26 cellular contexts compared by ENCODE assay signal in genomic region chr4:172709376-172709775, GRCh38.
DNase-seq lines count a peak whose midpoint lies in the region; ATAC-seq and TF ChIP-seq lines count a peak whose summit lies in the region.
"Had no signal": no experiment of that assay in that cellular context is flagged by ENCODE, and none has a peak within 500 bp of the region (broad histone marks: within the 10 kb centered on the region; RNA-seq: fewer than 3 reads in every experiment).

No MANE protein-coding gene starts in this region.

- H2BK120ac ChIP-seq in H9 (ENCODE audit: low read depth, low read length, poor library complexity, severe bottlenecking): no peak overlapping the region

- H3K4me1 Mint-ChIP-seq in H9: peaks cover 21 to 25% of the 10 kb centered on the region in 2 experiments
- peaks cover 15% of the 10 kb centered on the region for H3K4me1 Mint-ChIP-seq in neural progenitor cell
- H3K4me1 Mint-ChIP-seq: activated CD4-positive, alpha-beta memory T cell treated with anti-CD3 and anti-CD28 coated beads, Interleukin-2, amount 10 ng/mL, durations not matched to agents 7 days and 5 days; stimulated activated effector memory CD8-positive, alpha-beta T cell treated with anti-CD3 and anti-CD28 coated beads, Interleukin-12 subunit alpha, Interleukin-12 subunit beta, amount 100 ng/mL, for 72 hours had no signal

- no peak overlapping the region for H3K4me3 Mint-ChIP-seq in H9
- no peak overlapping the region for H3K4me3 Mint-ChIP-seq in neural progenitor cell
- H3K4me3 Mint-ChIP-seq: activated CD4-positive, alpha-beta memory T cell treated with anti-CD3 and anti-CD28 coated beads, Interleukin-2, amount 10 ng/mL, durations not matched to agents 7 days and 5 days; activated naive CD8-positive, alpha-beta T cell; HFFc6; stimulated activated effector memory CD8-positive, alpha-beta T cell treated with anti-CD3 and anti-CD28 coated beads, Interleukin-12 subunit alpha, Interleukin-12 subunit beta, amount 100 ng/mL, for 72 hours had no signal

- no peak overlapping the region for H3K4ac ChIP-seq in H9 (ENCODE audit: low read depth, low read length)

- no peaks in the 10 kb centered on the region for H3K79me2 ChIP-seq in H9 (ENCODE audit: insufficient read depth, low read length)
- H3K79me2 ChIP-seq in neural progenitor cell (ENCODE audit: low read depth): no peaks in the 10 kb centered on the region

- ATAC-seq in left lung (no peak), HG03045 (IDR thresholded peaks at IDR 0.05; ENCODE audit: unreplicated experiment) (no peak)
- ATAC-seq: sciatic nerve; stimulated activated effector memory CD8-positive, alpha-beta T cell treated with anti-CD3 and anti-CD28 coated beads, Interleukin-12 subunit alpha, Interleukin-12 subunit beta, amount 100 ng/mL, for 72 hours had no signal

- no peak for TF ChIP-seq CTCF in H9 (conservative IDR thresholded peaks at IDR 0.05)
- TF ChIP-seq CTCF in neural progenitor cell (IDR thresholded peaks at IDR 0.05): no peak
- no peak for TF ChIP-seq CTCF in left lung (IDR thresholded peaks at IDR 0.05)

- peaks cover 14% of the 10 kb centered on the region for H3F3A ChIP-seq in neural progenitor cell (ENCODE audit: low read depth)

- H3K27me3 ChIP-seq in H9 (ENCODE audit: insufficient read depth, low read length): no peaks in the 10 kb centered on the region
- H3K27me3 ChIP-seq in neural progenitor cell: no peaks in the 10 kb centered on the region
- no peaks in the 10 kb centered on the region for H3K27me3 ChIP-seq in left lung
- H3K27me3 ChIP-seq: SJSA1 had no signal

- H2BK5ac ChIP-seq in H9 (ENCODE audit: insufficient read length, low read length): no peak overlapping the region

- no peak overlapping the region for H4K8ac ChIP-seq in H9 (replicated peaks; ENCODE audit: insufficient read length, low read depth, low read length)

- no peak overlapping the region for H2AFZ ChIP-seq in H9 (ENCODE audit: low read length)
- no peak overlapping the region for H2AFZ ChIP-seq in neural progenitor cell (replicated peaks)

- H4K5ac ChIP-seq in H9 (ENCODE audit: insufficient read length, low read depth, low read length): no peak overlapping the region

- H3K4me1 ChIP-seq in H9 (ENCODE audit: insufficient read depth, low read length): peaks cover 7% of the 10 kb centered on the region; the same call in 1 of the 2 replicates
- peaks cover 32% of the 10 kb centered on the region for H3K4me1 ChIP-seq in neural progenitor cell
- no peaks in the 10 kb centered on the region for H3K4me1 ChIP-seq in left lung
- H3K4me1 ChIP-seq: SJSA1 had no signal

- H3K79me1 ChIP-seq in H9 (ENCODE audit: insufficient read depth, low read depth, low read length, poor library complexity, severe bottlenecking): no peaks in the 10 kb centered on the region

- no peaks in the 10 kb centered on the region for H3K9me3 ChIP-seq in H9 (ENCODE audit: control insufficient read depth, low read depth, low read length)
- peaks cover 6% of the 10 kb centered on the region for H3K9me3 ChIP-seq in neural progenitor cell (ENCODE audit: low read depth)
- peaks cover 0 to 27% of the 10 kb centered on the region in 2 donors for H3K9me3 ChIP-seq in left lung

- no peak overlapping the region for H3K56ac ChIP-seq in H9 (ENCODE audit: insufficient read length, low read depth, low read length)

- no peak overlapping the region for H2BK20ac ChIP-seq in H9 (ENCODE audit: low read depth, low read length, poor library complexity, severe bottlenecking)

- H4K20me1 ChIP-seq in H9 (ENCODE audit: control insufficient read depth, insufficient read depth, insufficient read length): no peaks in the 10 kb centered on the region
- no peaks in the 10 kb centered on the region for H4K20me1 ChIP-seq in neural progenitor cell (ENCODE audit: low read depth)

- no peaks in the 10 kb centered on the region for H3K23me2 ChIP-seq in H9 (ENCODE audit: insufficient read length, low read depth, low read length, poor library complexity, severe bottlenecking)

- H3K36me3 Mint-ChIP-seq in H9 (ENCODE audit: insufficient read depth in 1 of 3, low read depth in 3 of 3) (peaks cover 8 to 21% (median 12%) of the 10 kb centered on the region in 3 experiments), neural progenitor cell (peaks cover 8% of the 10 kb centered on the region)
- H3K36me3 Mint-ChIP-seq: activated naive CD8-positive, alpha-beta T cell; stimulated activated effector memory CD8-positive, alpha-beta T cell treated with anti-CD3 and anti-CD28 coated beads, Interleukin-12 subunit alpha, Interleukin-12 subunit beta, amount 100 ng/mL, for 72 hours had no signal

- peaks cover 16% of the 10 kb centered on the region in 2 experiments for H3K9me3 Mint-ChIP-seq in H9
- H3K9me3 Mint-ChIP-seq in neural progenitor cell: peaks cover 25% of the 10 kb centered on the region

- H3K23ac ChIP-seq in H9 (ENCODE audit: insufficient read length, low read depth, low read length): no peak overlapping the region

- no CpG with 5 or more reads among the region's 1 CpG for WGBS in H9 (ENCODE audit: extremely low coverage, insufficient read length, low lambda C conversion rate)

- H3K4me2 ChIP-seq in H9 (ENCODE audit: insufficient read depth, insufficient read length, low read length) (no peak overlapping the region), neural progenitor cell (peak overlapping the region; percentile 39)

- H3K18ac ChIP-seq in H9 (ENCODE audit: insufficient read length, low read depth, low read length): no peak overlapping the region

- no peak overlapping the region for H3T11ph ChIP-seq in H9 (ENCODE audit: low read length)

- no peak overlapping the region for H4K91ac ChIP-seq in H9 (ENCODE audit: insufficient read length, low read depth, low read length)

- no peak overlapping the region for H2BK12ac ChIP-seq in H9 (ENCODE audit: insufficient read length, low read depth, low read length)

- no peak overlapping the region for H2BK15ac ChIP-seq in H9 (ENCODE audit: low read depth, low read length)

- peaks cover 6% of the 10 kb centered on the region for H3K27me3 Mint-ChIP-seq in H9 (ENCODE audit: low read depth)
- H3K27me3 Mint-ChIP-seq in neural progenitor cell (ENCODE audit: insufficient read depth, low read depth): peaks cover 8% of the 10 kb centered on the region
- H3K27me3 Mint-ChIP-seq: activated CD4-positive, alpha-beta memory T cell treated with anti-CD3 and anti-CD28 coated beads, Interleukin-2, amount 10 ng/mL, durations not matched to agents 7 days and 5 days; activated naive CD8-positive, alpha-beta T cell had no signal

- H2AK5ac ChIP-seq in H9 (ENCODE audit: insufficient read length, low read length): no peak overlapping the region

- H3K27ac ChIP-seq in H9 (ENCODE audit: insufficient read length, low read depth, low read length) (no peak overlapping the region), neural progenitor cell (no peak overlapping the region), left lung (no peak overlapping the region)
- H3K27ac ChIP-seq: SJSA1 had no signal

- no peak overlapping the region for H3K4me3 ChIP-seq in neural progenitor cell
- H3K4me3 ChIP-seq in left lung: no peak overlapping the region
- H3K4me3 ChIP-seq: SJSA1 had no signal

- no peak overlapping the region for H3K14ac ChIP-seq in H9 (ENCODE audit: insufficient read depth, low read length)

- intact Hi-C loops in left lung (cut with DNase I): no loop called here

- H3K27ac Mint-ChIP-seq in H9: no peak overlapping the region
- H3K27ac Mint-ChIP-seq in neural progenitor cell: peak overlapping the region; percentile 76
- H3K27ac Mint-ChIP-seq: activated CD4-positive, alpha-beta memory T cell treated with anti-CD3 and anti-CD28 coated beads, Interleukin-2, amount 10 ng/mL, durations not matched to agents 7 days and 5 days; activated naive CD8-positive, alpha-beta T cell; HFFc6; stimulated activated effector memory CD8-positive, alpha-beta T cell treated with anti-CD3 and anti-CD28 coated beads, Interleukin-12 subunit alpha, Interleukin-12 subunit beta, amount 100 ng/mL, for 72 hours had no signal

- H3K36me3 ChIP-seq in neural progenitor cell (no peaks in the 10 kb centered on the region), left lung (no peaks in the 10 kb centered on the region)
- H3K36me3 ChIP-seq: SJSA1 had no signal

- no peak overlapping the region for H3K9ac ChIP-seq in H9 (ENCODE audit: extremely low read depth, insufficient read length, low read length)
- no peak overlapping the region for H3K9ac ChIP-seq in neural progenitor cell

- DNase-seq in H9 (peak; percentile 26), NCI-H2081 (lab: John Stamatoyannopoulos, UW) (peak; percentile 27 to 76), NCI-H774 (lab: John Stamatoyannopoulos, UW) (peak; percentile 63), neural progenitor cell (ENCODE audit: low spot score) (peak; percentile 79), DMS 273 treated with DMSO at 0.1 percent for 48 hours (lab: John Stamatoyannopoulos, UW) (no peak), left lung (no peak)
- DNase-seq: activated CD4-positive, alpha-beta memory T cell treated with anti-CD3 and anti-CD28 coated beads, Interleukin-2, amount 10 ng/mL, durations not matched to agents 7 days and 5 days; activated CD4-positive, CD25-positive, alpha-beta regulatory T cell treated with anti-CD3 and anti-CD28 coated beads, Interleukin-2, amount 50 U/mL, for 72 hours; anterior cingulate cortex; DND-41; effector memory CD4-positive, alpha-beta T cell; erythroblast; HFFc6; Karpas-422; kidney glomerular epithelial cell; mammary epithelial cell; NCI-H187; NCI-H446; stimulated activated CD4-positive, alpha-beta T cell treated with anti-CD3 and anti-CD28 coated beads, Interleukin-12 subunit alpha, Interleukin-12 subunit beta, amount 100 ng/mL, for 4 hours; stimulated activated CD4-positive, alpha-beta T cell treated with anti-CD3 and anti-CD28 coated beads, Interleukin-4, amount 100 ng/mL, for 1 hour; trophoblast cell had no signal

Comparison
In these comparisons a context has a peak if more than half of its experiments do, and no peak if none do; other contexts are left out.
1. DNase-seq: peak in H9 (single experiment), NCI-H2081 (2 of 2), NCI-H774 (single experiment) and neural progenitor cell (single experiment); none in DMS 273 treated with DMSO at 0.1 percent for 48 hours (single experiment) and left lung (0 of 2).